8 cellular contexts compared by ENCODE assay signal in the genomic region with DNA sequence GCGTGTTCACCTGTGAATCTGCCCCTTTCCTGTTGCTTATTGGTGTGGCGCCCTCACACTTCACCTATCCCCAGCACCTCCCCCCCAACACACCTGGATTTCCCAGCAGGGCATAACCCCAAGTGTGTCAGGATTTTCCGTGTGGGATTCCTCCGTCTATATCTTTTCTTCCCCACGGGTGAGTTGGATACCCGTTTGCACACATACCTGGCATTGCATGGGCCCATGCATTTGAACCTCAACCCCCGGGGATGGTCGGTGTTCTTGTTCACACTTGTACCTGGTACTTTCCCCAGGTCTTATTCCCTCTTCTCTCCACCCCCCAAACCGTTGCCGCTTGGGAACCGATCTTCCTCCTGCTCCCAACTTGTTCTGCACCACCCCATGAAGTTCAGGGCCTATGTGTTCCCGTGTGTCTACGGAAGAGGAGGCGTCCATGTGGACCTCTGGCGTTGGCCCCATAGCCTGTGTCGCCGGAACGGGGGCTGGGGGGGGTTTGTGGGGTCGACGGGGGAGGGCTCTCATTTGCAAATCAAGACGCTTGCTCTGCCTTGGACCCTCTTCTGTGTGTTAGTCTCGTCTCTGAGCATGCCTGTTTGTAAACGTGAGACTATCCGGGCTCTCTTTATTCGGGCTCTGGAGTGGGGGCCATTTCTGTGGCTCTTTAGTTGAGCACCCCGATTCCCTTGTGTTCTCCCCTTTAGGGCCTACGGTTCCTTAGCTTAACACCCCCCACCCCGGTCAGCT. TPM values are rescaled to one million over a fixed set of nuclear protein-coding genes. Genes with fewer than 3 reads are reported as not detected.
A peak's percentile ranks its signal among the peaks of the same experiment; 100 is the strongest.
DNase-seq lines count a peak whose midpoint lies in the region; ATAC-seq, FAIRE-seq and TF ChIP-seq lines count a peak whose summit lies in the region.

No MANE protein-coding gene starts in this region.

- H3K9ac ChIP-seq in mesendoderm (ENCODE audit: low read length): peak overlapping the region; percentile 96

- no peaks in the 10 kb centered on the region for H3K9me2 ChIP-seq in OCI-LY7 (ENCODE audit: insufficient read depth, low read length)

- peaks cover 8% of the 10 kb centered on the region for H3K79me1 ChIP-seq in mesendoderm (ENCODE audit: low read length)

- H3K27me3 ChIP-seq in bronchial epithelial cell (ENCODE audit: control insufficient read depth, insufficient read depth, low read length): no peaks in the 10 kb centered on the region
- no peaks in the 10 kb centered on the region for H3K27me3 ChIP-seq in mesendoderm (ENCODE audit: insufficient read depth, low read length, poor library complexity)
- no peaks in the 10 kb centered on the region for H3K27me3 ChIP-seq in vagina

- H3K27ac ChIP-seq in OCI-LY7 (ENCODE audit: low read depth, low read length, poor library complexity, severe bottlenecking) (peak overlapping the region; percentile 96), mesendoderm (ENCODE audit: low read depth, low read length) (peak overlapping the region; percentile 23), vagina (peak overlapping the region; percentile 91)

- no peak overlapping the region for H4K8ac ChIP-seq in mesendoderm (ENCODE audit: low read depth, low read length)

- no peak for ATAC-seq in GM19452 (IDR thresholded peaks at IDR 0.05; ENCODE audit: unreplicated experiment)

- no peak for FAIRE-seq in bronchial epithelial cell (lab: Jason Lieb, UNC)

- POLR2A ChIA-PET in OCI-LY7 (lab: Charles Lee): interaction anchor here (0.6 to 4.3 kb wide), 4 partner anchors 19 to 156 kb away, joined by 3 to 17 read pairs (median 6); a partner anchor contains a TSS

- H3K27ac Mint-ChIP-seq in activated CD4-positive, alpha-beta T cell treated with anti-CD3 and anti-CD28 coated beads, Interleukin-2, amount 10 ng/mL, durations not matched to agents 24 days and 14 days: peak overlapping the region; percentile 82

- peak overlapping the region; percentile 93 for H3K56ac ChIP-seq in mesendoderm (ENCODE audit: low read length)

- H3K4me3 ChIP-seq in OCI-LY7 (ENCODE audit: low read depth, low read length, poor library complexity, severe bottlenecking): peak overlapping the region; percentile 94
- H3K4me3 ChIP-seq in bronchial epithelial cell (ENCODE audit: low read depth, low read length): peak overlapping the region; percentile 45
- H3K4me3 ChIP-seq in mesendoderm (ENCODE audit: low read length): peak overlapping the region; percentile 91
- peak overlapping the region; percentile 73 to 83 for H3K4me3 ChIP-seq in vagina

- no peak overlapping the region for H2BK120ac ChIP-seq in mesendoderm (ENCODE audit: low read depth, low read length)

- peaks cover 41% of the 10 kb centered on the region for H3K36me3 ChIP-seq in OCI-LY7 (ENCODE audit: insufficient read depth, low read length)
- H3K36me3 ChIP-seq in bronchial epithelial cell (ENCODE audit: control insufficient read depth, insufficient read depth, low read length): peaks cover 15% of the 10 kb centered on the region
- H3K36me3 ChIP-seq in mesendoderm (ENCODE audit: control insufficient read depth, insufficient read depth, low read length): peaks cover 3% of the 10 kb centered on the region
- H3K36me3 ChIP-seq in vagina: peaks cover 0 to 24% of the 10 kb centered on the region in 2 donors

- H3K4me3 Mint-ChIP-seq in activated CD4-positive, alpha-beta T cell treated with anti-CD3 and anti-CD28 coated beads, Interleukin-2, amount 10 ng/mL, durations not matched to agents 24 days and 14 days: peak overlapping the region; percentile 88

- H2AFZ ChIP-seq in OCI-LY7 (ENCODE audit: low read length): no peak overlapping the region

- H3K4me2 ChIP-seq in OCI-LY7 (ENCODE audit: low read length) (peak overlapping the region; percentile 92), mesendoderm (ENCODE audit: low read length) (peak overlapping the region; percentile 88)

- intact Hi-C loops in activated CD4-positive, alpha-beta T cell treated with anti-CD3 and anti-CD28 coated beads, Interleukin-2, amount 10 ng/mL, durations not matched to agents 24 days and 14 days (cut with micrococcal nuclease): loop anchor here (1.0 to 5.0 kb wide), 2 partner anchors 285 to 335 kb away; a partner anchor contains a TSS
- intact Hi-C loops in OCI-LY7 (cut with micrococcal nuclease; ENCODE audit: unreplicated experiment): loop anchor here (5.0 kb wide), 1 partner anchor 285 kb away; a partner anchor contains a TSS
- intact Hi-C loops in vagina (cut with DNase I): loop anchor here (2.0 kb wide), 1 partner anchor 46 kb away; no protein-coding TSS in a partner anchor

- peaks cover 30% of the 10 kb centered on the region for H3K4me1 Mint-ChIP-seq in activated CD4-positive, alpha-beta T cell treated with anti-CD3 and anti-CD28 coated beads, Interleukin-2, amount 10 ng/mL, durations not matched to agents 24 days and 14 days

- peaks cover 13% of the 10 kb centered on the region for H3K36me3 Mint-ChIP-seq in activated CD4-positive, alpha-beta T cell treated with anti-CD3 and anti-CD28 coated beads, Interleukin-2, amount 10 ng/mL, durations not matched to agents 24 days and 14 days (ENCODE audit: low read depth)

- no peak overlapping the region for H2AK5ac ChIP-seq in mesendoderm (ENCODE audit: low read length)

- no peak for TF ChIP-seq POLR2A in vagina (IDR thresholded peaks at IDR 0.05)

- TF ChIP-seq CTCF in OCI-LY7 (conservative IDR thresholded peaks at IDR 0.05; ENCODE audit: low read length) (no peak), bronchial epithelial cell (IDR thresholded peaks at IDR 0.05; ENCODE audit: insufficient read depth, low read length, severe bottlenecking) (no peak), vagina (IDR thresholded peaks at IDR 0.05) (no peak)

- H3K4ac ChIP-seq in mesendoderm (ENCODE audit: low read depth, low read length): peak overlapping the region; percentile 74

- H3K4me1 ChIP-seq in OCI-LY7 (ENCODE audit: insufficient read depth, low read length, poor library complexity, severe bottlenecking) (peaks cover 13% of the 10 kb centered on the region), mesendoderm (ENCODE audit: control insufficient read depth, low read depth, low read length) (no peaks in the 10 kb centered on the region), vagina (peaks cover 24% of the 10 kb centered on the region)

- no CpG with 5 or more reads among the region's 28 CpGs for WGBS in mesendoderm (ENCODE audit: extremely low coverage, insufficient coverage, low lambda C conversion rate)

- peak; percentile 73 for DNase-seq in activated CD4-positive, alpha-beta T cell treated with anti-CD3 and anti-CD28 coated beads, Interleukin-2, amount 10 ng/mL, durations not matched to agents 24 days and 14 days
- DNase-seq in activated CD4-positive, alpha-beta T cell treated with anti-CD3 and anti-CD28 coated beads, Interleukin-2, amount 50 U/mL, for 1 hour: no peak
- DNase-seq in OCI-LY7 (ENCODE audit: low spot score) (peak; percentile 72), bronchial epithelial cell (ENCODE audit: low read depth) (peak; percentile 71), mesendoderm (peak; percentile 69), vagina (ENCODE audit: extremely low spot score in 2 of 2) (no peak)
- no peak for DNase-seq in activated CD4-positive, CD25-positive, alpha-beta regulatory T cell treated with anti-CD3 and anti-CD28 coated beads, Interleukin-2, amount 50 U/mL, for 72 hours

- H4K5ac ChIP-seq in mesendoderm (ENCODE audit: low read length): no peak overlapping the region

- CTCF ChIA-PET in OCI-LY7 (lab: Charles Lee; ENCODE audit: unreplicated experiment): interaction anchor here (0.5 kb wide), 1 partner anchor 174 kb away, joined by 6 read pairs; a partner anchor contains a TSS

- no TSS peak for BruUV-seq in OCI-LY7 (replicated peaks; lab: Mats Ljungman, UMichigan)

- no peaks in the 10 kb centered on the region for H3K9me3 Mint-ChIP-seq in activated CD4-positive, alpha-beta T cell treated with anti-CD3 and anti-CD28 coated beads, Interleukin-2, amount 10 ng/mL, durations not matched to agents 24 days and 14 days

- H3K9me3 ChIP-seq in OCI-LY7 (ENCODE audit: low read length) (no peaks in the 10 kb centered on the region), vagina (no peaks in the 10 kb centered on the region)

- no peak overlapping the region for H3K23ac ChIP-seq in mesendoderm (ENCODE audit: low read length)

- H3K79me2 ChIP-seq in OCI-LY7 (ENCODE audit: insufficient read depth, low read depth, low read length): peaks cover 25% of the 10 kb centered on the region
- peaks cover 27% of the 10 kb centered on the region for H3K79me2 ChIP-seq in mesendoderm (ENCODE audit: control insufficient read depth, insufficient read depth, low read length)

- peaks cover 8% of the 10 kb centered on the region; the same call in 1 of the 2 replicates for H4K20me1 ChIP-seq in OCI-LY7 (ENCODE audit: insufficient read depth, low read length)

- H3K18ac ChIP-seq in mesendoderm (ENCODE audit: low read length): peak overlapping the region; percentile 42

- H2BK5ac ChIP-seq in mesendoderm (ENCODE audit: low read length): no peak overlapping the region

- no peak overlapping the region for H2BK15ac ChIP-seq in mesendoderm (replicated peaks; ENCODE audit: low read depth)

- peaks cover 11% of the 10 kb centered on the region for H3K27me3 Mint-ChIP-seq in activated CD4-positive, alpha-beta T cell treated with anti-CD3 and anti-CD28 coated beads, Interleukin-2, amount 10 ng/mL, durations not matched to agents 24 days and 14 days

RNA-seq across cellular contexts. Expression of a gene that starts 1.7 kb away (rescaled TPM):
- 31.1 and 32.7 TPM in 2 replicates for total RNA-seq in activated CD4-positive, alpha-beta T cell treated with anti-CD3 and anti-CD28 coated beads, Interleukin-2, amount 10 ng/mL, durations not matched to agents 24 days and 14 days
- 5.1 and 6.5 TPM in 2 replicates for total RNA-seq in OCI-LY7 (2014; rRNA removed; shearing (Covaris generic))
- 32.8 and 40.0 TPM in 2 replicates for total RNA-seq in OCI-LY7 (2022)
- total RNA-seq in bronchial epithelial cell: 0.79 and 1.9 TPM in 2 replicates
- polyA plus RNA-seq in mesendoderm (2013, experiment 1 of 2): 20.3 TPM
- 20.4 TPM for polyA plus RNA-seq in mesendoderm (2013, experiment 2 of 2)
- 15.5 TPM for total RNA-seq in vagina

RNA-seq across cellular contexts. Expression of a gene that starts 11.5 kb away (rescaled TPM):
- total RNA-seq in activated CD4-positive, alpha-beta T cell treated with anti-CD3 and anti-CD28 coated beads, Interleukin-2, amount 10 ng/mL, durations not matched to agents 24 days and 14 days: 0.56 and 1.0 TPM in 2 replicates
- total RNA-seq in OCI-LY7 (2014; rRNA removed; shearing (Covaris generic)): 2.7 and 4.7 TPM in 2 replicates
- total RNA-seq in OCI-LY7 (2022) (2.4 TPM in 2 replicates), bronchial epithelial cell (4.5 and 6.3 TPM in 2 replicates), vagina (5.4 TPM)
- polyA plus RNA-seq in mesendoderm (2013, experiment 1 of 2): 2.1 TPM
- 2.8 TPM for polyA plus RNA-seq in mesendoderm (2013, experiment 2 of 2)

RNA-seq across cellular contexts. Expression of a gene that starts 12.3 kb away (rescaled TPM):
- total RNA-seq in activated CD4-positive, alpha-beta T cell treated with anti-CD3 and anti-CD28 coated beads, Interleukin-2, amount 10 ng/mL, durations not matched to agents 24 days and 14 days: 66.1 and 68.5 TPM in 2 replicates
- total RNA-seq in OCI-LY7 (2014; rRNA removed; shearing (Covaris generic)): 74.7 and 84.0 TPM in 2 replicates
- 35.1 and 42.7 TPM in 2 replicates for total RNA-seq in OCI-LY7 (2022)
- total RNA-seq in bronchial epithelial cell: 71.1 and 78.0 TPM in 2 replicates
- 54.8 TPM for polyA plus RNA-seq in mesendoderm (2013, experiment 1 of 2)
- 56.3 TPM for polyA plus RNA-seq in mesendoderm (2013, experiment 2 of 2)
- total RNA-seq in vagina: 72.2 TPM

RNA-seq across cellular contexts. Expression of a gene that starts 47.3 kb away (rescaled TPM):
- total RNA-seq in activated CD4-positive, alpha-beta T cell treated with anti-CD3 and anti-CD28 coated beads, Interleukin-2, amount 10 ng/mL, durations not matched to agents 24 days and 14 days: 4.1 and 5.0 TPM in 2 replicates
- total RNA-seq in OCI-LY7 (2014; rRNA removed; shearing (Covaris generic)): 3.4 and 4.7 TPM in 2 replicates
- 5.4 and 5.5 TPM in 2 replicates for total RNA-seq in OCI-LY7 (2022)
- total RNA-seq in bronchial epithelial cell: 24.2 and 44.4 TPM in 2 replicates
- 7.3 TPM for polyA plus RNA-seq in mesendoderm (2013, experiment 1 of 2)
- polyA plus RNA-seq in mesendoderm (2013, experiment 2 of 2): 8.4 TPM
- 112 TPM for total RNA-seq in vagina

RNA-seq across cellular contexts. Expression of a gene that starts 49.4 kb away (rescaled TPM):
- 75.0 and 84.9 TPM in 2 replicates for total RNA-seq in activated CD4-positive, alpha-beta T cell treated with anti-CD3 and anti-CD28 coated beads, Interleukin-2, amount 10 ng/mL, durations not matched to agents 24 days and 14 days
- total RNA-seq in OCI-LY7 (2014; rRNA removed; shearing (Covaris generic)): 12.4 and 15.0 TPM in 2 replicates
- total RNA-seq in OCI-LY7 (2022): 43.4 and 44.0 TPM in 2 replicates
- total RNA-seq in bronchial epithelial cell: 5.5 and 9.6 TPM in 2 replicates
- polyA plus RNA-seq in mesendoderm (2013, experiment 1 of 2): 42.4 TPM
- polyA plus RNA-seq in mesendoderm (2013, experiment 2 of 2): 44.6 TPM
- 20.4 TPM for total RNA-seq in vagina

Comparison
In these comparisons a context has a peak if more than half of its experiments do, and no peak if none do; other contexts are left out.
1. DNase-seq: peak in activated CD4-positive, alpha-beta T cell treated with anti-CD3 and anti-CD28 coated beads, Interleukin-2, amount 10 ng/mL, durations not matched to agents 24 days and 14 days (single experiment), OCI-LY7 (single experiment), bronchial epithelial cell (single experiment) and mesendoderm (single experiment); none in activated CD4-positive, alpha-beta T cell treated with anti-CD3 and anti-CD28 coated beads, Interleukin-2, amount 50 U/mL, for 1 hour (single experiment), vagina (0 of 2) and activated CD4-positive, CD25-positive, alpha-beta regulatory T cell treated with anti-CD3 and anti-CD28 coated beads, Interleukin-2, amount 50 U/mL, for 72 hours (single experiment).
2. H3K27ac ChIP-seq: peak in every context shown above with its lines; median percentile 96 in OCI-LY7; 91 in vagina; 23 in mesendoderm.
3. Peak in every context shown above with its lines, with median percentiles within 50 percentile points of each other: H3K4me3 ChIP-seq.